23 cellular contexts compared by ENCODE assay signal in the genomic region with DNA sequence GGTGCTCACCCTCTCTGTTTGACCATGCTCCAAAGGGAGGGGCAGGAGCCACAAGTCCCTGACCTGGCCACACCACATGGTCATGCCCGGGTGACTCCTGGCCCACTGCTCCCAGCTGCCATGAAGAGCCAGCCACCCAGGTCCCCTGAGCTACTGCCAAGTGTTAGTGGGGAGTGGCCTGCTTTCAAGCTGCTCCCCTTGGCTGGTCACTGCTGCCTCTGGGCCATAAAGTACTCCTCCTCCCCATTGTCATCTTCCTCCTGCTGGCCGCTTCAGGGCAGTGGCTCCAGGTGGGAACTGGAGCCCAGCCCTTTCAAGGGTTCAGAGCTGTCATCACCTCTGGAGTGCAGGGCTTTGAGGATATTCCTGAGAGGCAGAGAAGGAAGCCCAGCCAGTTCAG. TPM values are rescaled to one million over a fixed set of nuclear protein-coding genes. Genes with fewer than 3 reads are reported as not detected.
"Had no signal": no experiment of that assay in that cellular context is flagged by ENCODE, and none has a peak within 500 bp of the region (broad histone marks: within the 10 kb centered on the region; RNA-seq: fewer than 3 reads in every experiment).

No MANE protein-coding gene starts in this region.

- H3K27me3 ChIP-seq: colonic mucosa, esophagus squamous epithelium, right atrium auricular region, upper lobe of right lung had no signal

- H3K27ac Mint-ChIP-seq: activated CD4-positive, alpha-beta memory T cell treated with anti-CD3 and anti-CD28 coated beads, Interleukin-2, amount 10 ng/mL, durations not matched to agents 7 days and 5 days; activated CD4-positive, alpha-beta T cell treated with anti-CD3 and anti-CD28 coated beads, Interleukin-2, amount 10 ng/mL, durations not matched to agents 24 days and 14 days; activated CD8-positive, alpha-beta memory T cell treated with anti-CD3 and anti-CD28 coated beads, Interleukin-2, amount 10 ng/mL, durations not matched to agents 7 days and 5 days; activated naive CD4-positive, alpha-beta T cell treated with anti-CD3 and anti-CD28 coated beads, Interleukin-2, amount 10 ng/mL, durations not matched to agents 7 days and 5 days; naive thymus-derived CD8-positive, alpha-beta T cell had no signal

- H3K27ac ChIP-seq: colonic mucosa, esophagus squamous epithelium, gastrocnemius medialis, lower lobe of right lung, prostate gland, right atrium auricular region, spleen, upper lobe of right lung had no signal

- H3K4me1 ChIP-seq: colonic mucosa, gastrocnemius medialis, lower lobe of right lung, prostate gland, upper lobe of right lung had no signal

- H3K9me3 Mint-ChIP-seq: activated CD4-positive, alpha-beta memory T cell treated with anti-CD3 and anti-CD28 coated beads, Interleukin-2, amount 10 ng/mL, durations not matched to agents 7 days and 5 days; activated CD4-positive, alpha-beta T cell treated with anti-CD3 and anti-CD28 coated beads, Interleukin-2, amount 10 ng/mL, durations not matched to agents 24 days and 14 days; activated naive CD4-positive, alpha-beta T cell treated with anti-CD3 and anti-CD28 coated beads, Interleukin-2, amount 10 ng/mL, durations not matched to agents 7 days and 5 days had no signal

- H3K4me3 ChIP-seq: colonic mucosa, esophagus squamous epithelium, gastrocnemius medialis, lower lobe of right lung, prostate gland, right atrium auricular region, spleen, upper lobe of right lung had no signal

- DNase-seq: activated CD4-positive, alpha-beta memory T cell treated with anti-CD3 and anti-CD28 coated beads, Interleukin-2, amount 10 ng/mL, durations not matched to agents 7 days and 5 days; activated CD4-positive, alpha-beta T cell treated with anti-CD3 and anti-CD28 coated beads, Interleukin-2, amount 10 ng/mL, durations not matched to agents 24 days and 14 days; activated CD8-positive, alpha-beta memory T cell treated with anti-CD3 and anti-CD28 coated beads, Interleukin-2, amount 10 ng/mL, durations not matched to agents 7 days and 5 days; activated effector memory CD4-positive, alpha-beta T cell treated with anti-CD3 and anti-CD28 coated beads, Interleukin-2, amount 50 U/mL, for 16 hours; activated naive CD4-positive, alpha-beta T cell treated with anti-CD3 and anti-CD28 coated beads, Interleukin-2, amount 10 ng/mL, durations not matched to agents 7 days and 5 days; activated T-cell treated with anti-CD3 and anti-CD28 coated beads for 4 hours; amygdala; colonic mucosa; esophagus squamous epithelium; gastrocnemius medialis; head of caudate nucleus; hypothalamus; islet precursor cell; lower lobe of right lung; naive thymus-derived CD8-positive, alpha-beta T cell; spleen; stimulated activated CD4-positive, alpha-beta T cell treated with anti-CD3 and anti-CD28 coated beads, Interleukin-4, amount 100 ng/mL, for 24 hours; stimulated activated naive CD4-positive, alpha-beta T cell treated with Interleukin-2 at 50 U/mL for 16 hours; upper lobe of right lung had no signal

- H3K9me3 ChIP-seq: colonic mucosa, esophagus squamous epithelium, gastrocnemius medialis, lower lobe of right lung, prostate gland, right atrium auricular region, spleen, upper lobe of right lung had no signal

- H3K4me3 Mint-ChIP-seq: activated CD4-positive, alpha-beta memory T cell treated with anti-CD3 and anti-CD28 coated beads, Interleukin-2, amount 10 ng/mL, durations not matched to agents 7 days and 5 days; activated CD4-positive, alpha-beta T cell treated with anti-CD3 and anti-CD28 coated beads, Interleukin-2, amount 10 ng/mL, durations not matched to agents 24 days and 14 days; activated CD8-positive, alpha-beta memory T cell treated with anti-CD3 and anti-CD28 coated beads, Interleukin-2, amount 10 ng/mL, durations not matched to agents 7 days and 5 days; activated naive CD4-positive, alpha-beta T cell treated with anti-CD3 and anti-CD28 coated beads, Interleukin-2, amount 10 ng/mL, durations not matched to agents 7 days and 5 days; naive thymus-derived CD8-positive, alpha-beta T cell had no signal

- H3K36me3 ChIP-seq: colonic mucosa, esophagus squamous epithelium, gastrocnemius medialis, lower lobe of right lung, prostate gland, right atrium auricular region, spleen, upper lobe of right lung had no signal

- H3K36me3 Mint-ChIP-seq: activated CD8-positive, alpha-beta memory T cell treated with anti-CD3 and anti-CD28 coated beads, Interleukin-2, amount 10 ng/mL, durations not matched to agents 7 days and 5 days; activated naive CD4-positive, alpha-beta T cell treated with anti-CD3 and anti-CD28 coated beads, Interleukin-2, amount 10 ng/mL, durations not matched to agents 7 days and 5 days; naive thymus-derived CD8-positive, alpha-beta T cell had no signal

- ATAC-seq: activated CD8-positive, alpha-beta memory T cell treated with anti-CD3 and anti-CD28 coated beads, Interleukin-2, amount 10 ng/mL, durations not matched to agents 7 days and 5 days; gastrocnemius medialis; left lobe of liver; lower lobe of right lung; naive thymus-derived CD8-positive, alpha-beta T cell; upper lobe of right lung had no signal

RNA-seq across cellular contexts. Expression of a gene that starts 49.0 kb away (rescaled TPM):
- total RNA-seq: activated CD4-positive, alpha-beta T cell treated with anti-CD3 and anti-CD28 coated beads, Interleukin-2, amount 10 ng/mL, durations not matched to agents 24 days and 14 days; activated CD8-positive, alpha-beta memory T cell treated with anti-CD3 and anti-CD28 coated beads, Interleukin-2, amount 10 ng/mL, durations not matched to agents 7 days and 5 days; T-helper 2 cell treated with Interferon-gamma antibody and Interleukin-4, amounts not matched to agents 100 ng/mL and 5 ng/mL, for 36 hours had no signal
